8 cellular contexts compared by ENCODE assay signal in the genomic region with DNA sequence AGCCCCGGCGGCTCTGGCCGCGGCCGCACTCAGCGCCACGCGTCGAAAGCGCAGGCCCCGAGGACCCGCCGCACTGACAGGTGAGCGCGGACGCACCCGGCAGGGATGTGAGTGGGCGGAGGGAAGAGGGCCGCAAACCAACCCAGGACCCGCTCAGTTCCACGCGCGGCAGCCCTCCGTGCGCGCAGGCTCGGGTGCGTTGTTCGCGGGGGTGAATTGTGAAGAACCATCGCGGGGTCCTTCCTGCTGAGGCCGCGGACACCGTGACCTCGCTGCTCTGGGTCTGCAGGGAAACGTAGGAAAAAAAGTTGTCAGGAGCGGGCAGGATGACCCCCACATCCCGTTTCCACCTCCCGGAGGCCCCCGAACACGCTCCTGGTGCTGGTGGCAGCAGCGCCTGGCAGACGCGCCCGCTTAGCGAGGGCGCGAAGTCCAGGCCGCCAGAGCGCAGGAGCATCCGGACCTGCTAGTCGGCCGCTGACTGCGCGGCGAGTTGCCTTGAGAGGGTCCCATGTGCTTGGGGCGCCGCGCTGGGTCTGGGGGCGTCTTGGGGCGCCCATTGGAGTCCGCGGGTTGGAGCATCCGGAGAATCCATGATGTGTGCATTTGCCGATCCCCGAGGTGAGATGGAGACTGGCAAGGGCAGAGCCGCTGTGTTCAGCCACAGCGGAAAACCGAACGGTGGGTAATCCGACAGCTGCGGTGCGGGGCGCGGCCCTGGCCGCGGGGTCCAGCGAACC. TPM values are rescaled to one million over a fixed set of nuclear protein-coding genes. Genes with fewer than 3 reads are reported as not detected.
DNase-seq lines count a peak whose midpoint lies in the region; ATAC-seq and TF ChIP-seq lines count a peak whose summit lies in the region.

No MANE protein-coding gene starts in this region.

- intact Hi-C loops in dorsolateral prefrontal cortex (cut with DNase I), result loop anchor here (2.0 to 5.0 kb wide), 3 partner anchors 45 to 119 kb away; no protein-coding TSS in a partner anchor

- H3K27ac ChIP-seq in dorsolateral prefrontal cortex (peak overlapping the region in 42 of 59 donors; percentile 4 to 89 (median 70)), muscle layer of colon (ENCODE audit: low read depth, low read length) (peak overlapping the region; percentile 14)

- peaks cover 4% of the 10 kb centered on the region for H3K4me1 ChIP-seq in muscle layer of colon (ENCODE audit: insufficient read depth, low read length)

- no peak for ATAC-seq in GM21717 (IDR thresholded peaks at IDR 0.05; ENCODE audit: unreplicated experiment)
- no peak for ATAC-seq in HG02763 (IDR thresholded peaks at IDR 0.05; ENCODE audit: unreplicated experiment)

- no peaks in the 10 kb centered on the region for H3K9me3 ChIP-seq in muscle layer of colon (ENCODE audit: low read length)

- DNase-seq in stimulated activated CD4-positive, alpha-beta T cell treated with anti-CD3 and anti-CD28 coated beads, Interleukin-15, amount 100 ng/mL, for 24 hours, result peak; percentile 4
- DNase-seq in stimulated activated CD4-positive, alpha-beta T cell treated with anti-CD3 and anti-CD28 coated beads, Interleukin-4, amount 100 ng/mL, for 1 hour, result no peak
- no peak for DNase-seq in dorsolateral prefrontal cortex
- no peak for DNase-seq in islet precursor cell
- no peak for DNase-seq in stimulated activated CD4-positive, alpha-beta T cell treated with anti-CD3 and anti-CD28 coated beads, Interleukin-12 subunit alpha, Interleukin-12 subunit beta, amount 100 ng/mL, for 4 hours

- H3K36me3 ChIP-seq in muscle layer of colon (ENCODE audit: insufficient read depth, low read length), result no peaks in the 10 kb centered on the region

- no peak overlapping the region for H3K9ac ChIP-seq in muscle layer of colon (ENCODE audit: low read length)

- peak overlapping the region; percentile 21 to 79 (median 63) for H3K4me3 ChIP-seq in dorsolateral prefrontal cortex
- H3K4me3 ChIP-seq in muscle layer of colon (ENCODE audit: low read depth in 1 of 2, low read length in 2 of 2), result peak overlapping the region; percentile 31 to 44

- peaks cover 0 to 66% (median 50%) of the 10 kb centered on the region in 45 donors for H3K27me3 ChIP-seq in dorsolateral prefrontal cortex
- H3K27me3 ChIP-seq in muscle layer of colon (ENCODE audit: control insufficient read depth in 1 of 2, insufficient read depth in 2 of 2, low read length in 2 of 2), result peaks cover 14 to 44% of the 10 kb centered on the region in 2 donors

- no peak for TF ChIP-seq CTCF in dorsolateral prefrontal cortex (IDR thresholded peaks at IDR 0.05 in 54 of 56, conservative IDR thresholded peaks at IDR 0.05 in 2 of 56; ENCODE audit: low read depth in 1 of 56, partially characterized antibody in 56 of 56)

RNA-seq across cellular contexts. Expression of gene GREM1, which starts 0.4 kb away (rescaled TPM):
- 100 to 1,000 TPM in 1 of 120 experiments, 10 to 100 TPM in 89, 1 to 10 TPM in 30; 2.4 to 117 (median 17.9) TPM for total RNA-seq in dorsolateral prefrontal cortex
